23 cellular contexts compared by ENCODE assay signal in the genomic region with DNA sequence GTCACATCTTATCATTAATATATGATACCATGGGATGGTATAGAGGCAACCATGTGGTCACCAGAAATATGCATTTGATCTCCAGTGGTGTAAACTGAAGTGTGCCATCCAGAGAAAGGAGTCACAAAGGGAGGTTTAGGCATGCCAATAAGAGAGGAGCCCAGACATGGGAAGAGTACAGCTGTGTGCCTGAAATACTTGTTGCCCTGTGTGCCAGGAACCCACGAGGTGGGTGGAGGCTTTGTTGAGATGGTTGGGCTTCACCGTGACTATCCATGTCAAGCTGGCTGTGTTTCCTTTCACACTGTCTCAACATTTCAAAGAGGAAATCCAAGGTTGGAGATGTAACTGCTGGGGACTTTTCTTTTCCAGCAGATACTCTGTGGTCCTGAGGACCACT. TPM values are rescaled to one million over a fixed set of nuclear protein-coding genes. Genes with fewer than 3 reads are reported as not detected.
"Had no signal": no experiment of that assay in that cellular context is flagged by ENCODE, and none has a peak within 500 bp of the region (broad histone marks: within the 10 kb centered on the region; RNA-seq: fewer than 3 reads in every experiment).

No MANE protein-coding gene starts in this region.

- H3K4me3 ChIP-seq: SJSA1, SK-N-MC had no signal

- ATAC-seq: HepG2, Panc1, PC-3 had no signal

- H3K36me3 ChIP-seq: SJSA1 had no signal

- H3K27ac ChIP-seq: RWPE1, SJSA1, SK-N-MC had no signal

- DNase-seq: IMR-90, Karpas-422, KG1, MM.1S, NCI-H1092 treated with DMSO at 0.1 percent for 48 hours, NCI-H1436, NCI-H187, NCI-H2029, NCI-H2081 treated with DMSO at 0.1 percent for 48 hours, NCI-H2171, NCI-H226, NCI-H446, NCI-H510A, NCI-H524 treated with DMSO at 0.1 percent for 48 hours, NCI-H69, NCI-H774, PC-3, SIG-M5 had no signal

- H3K9me3 ChIP-seq: SJSA1 had no signal

- H3K27me3 ChIP-seq: SJSA1 had no signal

- H3K4me1 ChIP-seq: SJSA1 had no signal

RNA-seq across cellular contexts. Expression of a gene that starts 43.5 kb away (rescaled TPM):
- total RNA-seq: HepG2, PC-3, SJSA1 had no signal
